Comparison of ENCODE assay signal across 2 cellular contexts in the genomic region with DNA sequence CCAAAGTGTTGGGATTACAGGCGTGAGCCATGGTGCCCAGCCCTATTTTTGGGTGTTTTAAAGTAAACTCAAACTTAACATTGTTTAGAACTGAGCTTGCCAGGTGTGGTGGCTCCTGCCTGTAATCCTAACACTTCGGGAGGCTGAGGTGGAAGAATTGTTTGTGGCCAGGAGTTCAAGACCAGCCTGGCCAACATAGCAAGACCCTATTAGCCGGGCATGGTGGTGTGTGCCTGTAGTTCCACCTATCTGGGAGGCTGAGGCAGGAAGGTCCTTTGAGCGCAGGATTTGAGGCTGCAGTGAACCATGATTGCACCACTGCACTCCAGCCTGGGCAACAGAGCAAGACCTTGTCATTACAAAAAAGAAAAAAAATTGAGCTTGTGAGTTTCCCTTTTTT.
TF ChIP-seq lines count a peak whose summit lies in the region.

No MANE protein-coding gene starts in this region.

TF ChIP-seq in A549, 52 proteins besides CTCF, POLR2A, EP300 and RAD21:
- TF ChIP-seq RCOR1 (IDR thresholded peaks at IDR 0.05; ENCODE audit: low read depth, low read length) (no peak), CEBPB (IDR thresholded peaks at IDR 0.05) (no peak), RNF2 (IDR thresholded peaks at IDR 0.05; ENCODE audit: borderline replicate concordance, low read depth) (no peak)
- TF ChIP-seq, protein P1, sequence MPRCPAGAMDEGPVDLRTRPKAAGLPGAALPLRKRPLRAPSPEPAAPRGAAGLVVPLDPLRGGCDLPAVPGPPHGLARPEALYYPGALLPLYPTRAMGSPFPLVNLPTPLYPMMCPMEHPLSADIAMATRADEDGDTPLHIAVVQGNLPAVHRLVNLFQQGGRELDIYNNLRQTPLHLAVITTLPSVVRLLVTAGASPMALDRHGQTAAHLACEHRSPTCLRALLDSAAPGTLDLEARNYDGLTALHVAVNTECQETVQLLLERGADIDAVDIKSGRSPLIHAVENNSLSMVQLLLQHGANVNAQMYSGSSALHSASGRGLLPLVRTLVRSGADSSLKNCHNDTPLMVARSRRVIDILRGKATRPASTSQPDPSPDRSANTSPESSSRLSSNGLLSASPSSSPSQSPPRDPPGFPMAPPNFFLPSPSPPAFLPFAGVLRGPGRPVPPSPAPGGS (IDR thresholded peaks at IDR 0.05), result no peak
- TF ChIP-seq, protein P2, sequence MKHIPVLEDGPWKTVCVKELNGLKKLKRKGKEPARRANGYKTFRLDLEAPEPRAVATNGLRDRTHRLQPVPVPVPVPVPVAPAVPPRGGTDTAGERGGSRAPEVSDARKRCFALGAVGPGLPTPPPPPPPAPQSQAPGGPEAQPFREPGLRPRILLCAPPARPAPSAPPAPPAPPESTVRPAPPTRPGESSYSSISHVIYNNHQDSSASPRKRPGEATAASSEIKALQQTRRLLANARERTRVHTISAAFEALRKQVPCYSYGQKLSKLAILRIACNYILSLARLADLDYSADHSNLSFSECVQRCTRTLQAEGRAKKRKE (CRISPR knock-in tag; IDR thresholded peaks at IDR 0.05; ENCODE audit: low read depth), result no peak

TF ChIP-seq in K562, 482 proteins besides CTCF, POLR2A, EP300 and RAD21:
- TF ChIP-seq, protein P3, sequence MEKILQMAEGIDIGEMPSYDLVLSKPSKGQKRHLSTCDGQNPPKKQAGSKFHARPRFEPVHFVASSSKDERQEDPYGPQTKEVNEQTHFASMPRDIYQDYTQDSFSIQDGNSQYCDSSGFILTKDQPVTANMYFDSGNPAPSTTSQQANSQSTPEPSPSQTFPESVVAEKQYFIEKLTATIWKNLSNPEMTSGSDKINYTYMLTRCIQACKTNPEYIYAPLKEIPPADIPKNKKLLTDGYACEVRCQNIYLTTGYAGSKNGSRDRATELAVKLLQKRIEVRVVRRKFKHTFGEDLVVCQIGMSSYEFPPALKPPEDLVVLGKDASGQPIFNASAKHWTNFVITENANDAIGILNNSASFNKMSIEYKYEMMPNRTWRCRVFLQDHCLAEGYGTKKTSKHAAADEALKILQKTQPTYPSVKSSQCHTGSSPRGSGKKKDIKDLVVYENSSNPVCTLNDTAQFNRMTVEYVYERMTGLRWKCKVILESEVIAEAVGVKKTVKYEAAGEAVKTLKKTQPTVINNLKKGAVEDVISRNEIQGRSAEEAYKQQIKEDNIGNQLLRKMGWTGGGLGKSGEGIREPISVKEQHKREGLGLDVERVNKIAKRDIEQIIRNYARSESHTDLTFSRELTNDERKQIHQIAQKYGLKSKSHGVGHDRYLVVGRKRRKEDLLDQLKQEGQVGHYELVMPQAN (IDR thresholded peaks at IDR 0.05; ENCODE audit: borderline replicate concordance), result no peak
- TF ChIP-seq, protein P4, sequence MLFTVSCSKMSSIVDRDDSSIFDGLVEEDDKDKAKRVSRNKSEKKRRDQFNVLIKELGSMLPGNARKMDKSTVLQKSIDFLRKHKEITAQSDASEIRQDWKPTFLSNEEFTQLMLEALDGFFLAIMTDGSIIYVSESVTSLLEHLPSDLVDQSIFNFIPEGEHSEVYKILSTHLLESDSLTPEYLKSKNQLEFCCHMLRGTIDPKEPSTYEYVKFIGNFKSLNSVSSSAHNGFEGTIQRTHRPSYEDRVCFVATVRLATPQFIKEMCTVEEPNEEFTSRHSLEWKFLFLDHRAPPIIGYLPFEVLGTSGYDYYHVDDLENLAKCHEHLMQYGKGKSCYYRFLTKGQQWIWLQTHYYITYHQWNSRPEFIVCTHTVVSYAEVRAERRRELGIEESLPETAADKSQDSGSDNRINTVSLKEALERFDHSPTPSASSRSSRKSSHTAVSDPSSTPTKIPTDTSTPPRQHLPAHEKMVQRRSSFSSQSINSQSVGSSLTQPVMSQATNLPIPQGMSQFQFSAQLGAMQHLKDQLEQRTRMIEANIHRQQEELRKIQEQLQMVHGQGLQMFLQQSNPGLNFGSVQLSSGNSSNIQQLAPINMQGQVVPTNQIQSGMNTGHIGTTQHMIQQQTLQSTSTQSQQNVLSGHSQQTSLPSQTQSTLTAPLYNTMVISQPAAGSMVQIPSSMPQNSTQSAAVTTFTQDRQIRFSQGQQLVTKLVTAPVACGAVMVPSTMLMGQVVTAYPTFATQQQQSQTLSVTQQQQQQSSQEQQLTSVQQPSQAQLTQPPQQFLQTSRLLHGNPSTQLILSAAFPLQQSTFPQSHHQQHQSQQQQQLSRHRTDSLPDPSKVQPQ (CRISPR knock-in tag; IDR thresholded peaks at IDR 0.05; ENCODE audit: borderline replicate concordance), result no peak
- no peak for TF ChIP-seq SIRT6 (IDR thresholded peaks at IDR 0.05; ENCODE audit: low read depth, low read length)
- peak; percentile 72 for TF ChIP-seq ZNF121 (CRISPR knock-in tag; conservative IDR thresholded peaks at IDR 0.05)
- no peak for TF ChIP-seq MXI1 (IDR thresholded peaks at IDR 0.05; ENCODE audit: low read depth, low read length)
- no peak for TF ChIP-seq ZNF785 (CRISPR knock-in tag; IDR thresholded peaks at IDR 0.05)
